ENCODE assay signal across 8 cellular contexts in the genomic region with DNA sequence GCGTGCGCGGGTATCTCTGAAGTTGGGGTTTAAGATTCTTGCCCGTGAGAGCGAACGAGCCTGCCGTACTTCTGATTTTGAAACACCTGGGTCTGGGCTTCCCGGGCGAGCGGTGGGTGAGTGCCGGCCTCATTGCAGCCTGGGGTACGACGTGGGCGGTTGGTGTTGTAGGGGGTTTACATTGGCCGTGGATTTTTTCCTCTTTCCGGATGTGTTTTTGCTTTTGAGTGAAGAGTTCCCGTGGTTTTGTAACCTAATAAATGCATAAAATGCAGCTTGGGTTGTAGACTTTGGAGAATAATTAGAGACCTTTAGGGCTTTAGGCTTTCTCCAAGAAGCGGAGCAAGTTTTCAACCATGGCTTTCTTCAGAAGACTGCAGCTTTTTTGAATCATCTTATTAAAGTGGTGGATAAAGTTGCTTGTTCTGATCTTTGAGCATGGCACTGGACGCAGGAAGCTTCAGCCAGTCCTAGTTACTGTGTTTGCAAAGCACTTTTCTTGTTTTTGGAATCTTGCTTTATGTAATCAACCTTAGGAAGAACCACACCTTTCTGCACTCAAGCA. TPM values are rescaled to one million over a fixed set of nuclear protein-coding genes. Genes with fewer than 3 reads are reported as not detected.
DNase-seq lines count a peak whose midpoint lies in the region; ATAC-seq, FAIRE-seq and TF ChIP-seq lines count a peak whose summit lies in the region.

No MANE protein-coding gene starts in this region.

- H3K4me1 ChIP-seq in iPS-20b (ENCODE audit: insufficient read depth, low read length): peaks cover 4% of the 10 kb centered on the region; the same call in 1 of the 2 replicates
- H3K4me1 ChIP-seq in subcutaneous abdominal adipose tissue (ENCODE audit: control insufficient read depth in 5 of 5, insufficient read depth in 5 of 5, low read length in 5 of 5): peaks cover 3 to 22% (median 20%) of the 10 kb centered on the region in 5 donors

- H3K36me3 Mint-ChIP-seq in activated T-cell treated with anti-CD3 and anti-CD28 coated beads, Interleukin-2, amount 50 U/mL, for 4 hours (ENCODE audit: insufficient read depth): peaks cover 17% of the 10 kb centered on the region
- H3K36me3 Mint-ChIP-seq in activated CD8-positive, alpha-beta T cell treated with anti-CD3 and anti-CD28 coated beads for 36 hours (ENCODE audit: low read depth): peaks cover 15% of the 10 kb centered on the region

- no peak for DNase-seq in activated T-cell treated with anti-CD3 and anti-CD28 coated beads, Interleukin-2, amount 50 U/mL, for 4 hours
- DNase-seq in activated T-cell treated with anti-CD3 and anti-CD28 coated beads for 4 hours: no peak
- no peak for DNase-seq in activated CD8-positive, alpha-beta T cell treated with anti-CD3 and anti-CD28 coated beads for 36 hours
- DNase-seq in GM12892 (ENCODE audit: insufficient read length): no peak
- DNase-seq in DMS153 treated with DMSO at 0.1 percent for 48 hours (lab: John Stamatoyannopoulos, UW; ENCODE audit: unreplicated experiment): no peak
- no peak for DNase-seq in GM20000 (ENCODE audit: low spot score)

- CTCF ChIA-PET in activated CD8-positive, alpha-beta T cell treated with anti-CD3 and anti-CD28 coated beads for 36 hours (lab: Charles Lee): interaction anchor here (0.9 to 1.7 kb wide), 6 partner anchors 14 to 118 kb away, joined by 3 to 8 read pairs (median 3); no protein-coding TSS in a partner anchor

- H3K4me3 ChIP-seq in iPS-20b (ENCODE audit: low read length) (peak overlapping the region; percentile 87), subcutaneous abdominal adipose tissue (ENCODE audit: low read depth in 1 of 5, low read length in 5 of 5) (peak overlapping the region; percentile 85 to 94 (median 92))

- TF ChIP-seq POLR2A in GM12892 (IDR thresholded peaks at IDR 0.05; ENCODE audit: low read depth, low read length): no peak; the same call in 1 of the 2 replicates

- no peaks in the 10 kb centered on the region for H3K27me3 Mint-ChIP-seq in activated T-cell treated with anti-CD3 and anti-CD28 coated beads, Interleukin-2, amount 50 U/mL, for 4 hours (ENCODE audit: low read depth)
- no peaks in the 10 kb centered on the region for H3K27me3 Mint-ChIP-seq in activated CD8-positive, alpha-beta T cell treated with anti-CD3 and anti-CD28 coated beads for 36 hours

- H3K9me3 ChIP-seq in iPS-20b (ENCODE audit: insufficient read depth, low read depth, low read length) (no peaks in the 10 kb centered on the region), subcutaneous abdominal adipose tissue (ENCODE audit: control insufficient read depth in 5 of 5, low read length in 5 of 5) (no peaks in the 10 kb centered on the region)

- peak overlapping the region; percentile 45 for H3K27ac ChIP-seq in iPS-20b (ENCODE audit: low read length)
- peak overlapping the region; percentile 95 for H3K27ac ChIP-seq in subcutaneous abdominal adipose tissue (ENCODE audit: low read depth, low read length)

- TF ChIP-seq CTCF in activated CD8-positive, alpha-beta T cell treated with anti-CD3 and anti-CD28 coated beads for 36 hours (IDR thresholded peaks at IDR 0.05): no peak
- TF ChIP-seq CTCF in GM20000 (IDR thresholded peaks at IDR 0.05; ENCODE audit: extremely low read depth, missing control alignments): no peak

- H3K36me3 ChIP-seq in iPS-20b (ENCODE audit: insufficient read depth, low read depth, low read length): peaks cover 18% of the 10 kb centered on the region; the same call in 1 of the 2 replicates
- H3K36me3 ChIP-seq in subcutaneous abdominal adipose tissue (ENCODE audit: control insufficient read depth in 5 of 5, insufficient read depth in 5 of 5, low read length in 5 of 5): peaks cover 0 to 2% (median 0%) of the 10 kb centered on the region in 5 donors

- peak overlapping the region; percentile 98 for H3K4me3 Mint-ChIP-seq in activated T-cell treated with anti-CD3 and anti-CD28 coated beads, Interleukin-2, amount 50 U/mL, for 4 hours
- peak overlapping the region; percentile 87 for H3K4me3 Mint-ChIP-seq in activated CD8-positive, alpha-beta T cell treated with anti-CD3 and anti-CD28 coated beads for 36 hours

- FAIRE-seq in GM12892 (lab: Jason Lieb, UNC): no peak

- intact Hi-C loops in activated CD8-positive, alpha-beta T cell treated with anti-CD3 and anti-CD28 coated beads for 36 hours (cut with micrococcal nuclease): no loop called here

- no peak for ATAC-seq in activated T-cell treated with anti-CD3 and anti-CD28 coated beads, Interleukin-2, amount 50 U/mL, for 4 hours
- ATAC-seq in activated CD8-positive, alpha-beta T cell treated with anti-CD3 and anti-CD28 coated beads for 36 hours: no peak

- H3K9ac ChIP-seq in iPS-20b (ENCODE audit: low read depth, low read length): peak overlapping the region; percentile 88
- H3K9ac ChIP-seq in subcutaneous abdominal adipose tissue (ENCODE audit: low read length in 5 of 5): peak overlapping the region; percentile 84 to 96 (median 91)

- H3K4me1 Mint-ChIP-seq in activated T-cell treated with anti-CD3 and anti-CD28 coated beads, Interleukin-2, amount 50 U/mL, for 4 hours (ENCODE audit: low read depth): peaks cover 36% of the 10 kb centered on the region
- peaks cover 41% of the 10 kb centered on the region for H3K4me1 Mint-ChIP-seq in activated CD8-positive, alpha-beta T cell treated with anti-CD3 and anti-CD28 coated beads for 36 hours (ENCODE audit: low read depth)

- H3K27ac Mint-ChIP-seq in activated CD8-positive, alpha-beta T cell treated with anti-CD3 and anti-CD28 coated beads for 36 hours: peak overlapping the region; percentile 100

- H3K27me3 ChIP-seq in iPS-20b (ENCODE audit: insufficient read depth, low read length): no peaks in the 10 kb centered on the region
- H3K27me3 ChIP-seq in subcutaneous abdominal adipose tissue (ENCODE audit: control insufficient read depth in 5 of 5, insufficient read depth in 4 of 5, low read length in 5 of 5): no peaks in the 10 kb centered on the region

- H3K9me3 Mint-ChIP-seq in activated T-cell treated with anti-CD3 and anti-CD28 coated beads, Interleukin-2, amount 50 U/mL, for 4 hours: no peaks in the 10 kb centered on the region
- H3K9me3 Mint-ChIP-seq in activated CD8-positive, alpha-beta T cell treated with anti-CD3 and anti-CD28 coated beads for 36 hours: no peaks in the 10 kb centered on the region

- POLR2A ChIA-PET in activated CD8-positive, alpha-beta T cell treated with anti-CD3 and anti-CD28 coated beads for 36 hours (lab: Charles Lee): interaction anchor here (0.6 to 2.7 kb wide), 8 partner anchors 9 to 1125 kb away, joined by 3 to 41 read pairs (median 3); no protein-coding TSS in a partner anchor

RNA-seq across cellular contexts. Expression of a gene that starts 0.3 kb away (rescaled TPM):
- total RNA-seq in activated T-cell treated with anti-CD3 and anti-CD28 coated beads, Interleukin-2, amount 50 U/mL, for 4 hours: 10 to 100 TPM; 28.3 to 31.0 (median 29.9) TPM
- total RNA-seq in activated CD8-positive, alpha-beta T cell treated with anti-CD3 and anti-CD28 coated beads for 36 hours: 10 to 100 TPM; 15.7 to 18.5 TPM
- 14.9 TPM for polyA plus RNA-seq in GM12892 (2012; ENCODE audit: missing spikeins)

RNA-seq across cellular contexts. Expression of a gene that starts 0.9 kb away (rescaled TPM):
- total RNA-seq in activated T-cell treated with anti-CD3 and anti-CD28 coated beads, Interleukin-2, amount 50 U/mL, for 4 hours: 10 to 100 TPM; 49.2 to 50.6 (median 50.0) TPM
- 10 to 100 TPM; 43.5 to 50.6 TPM for total RNA-seq in activated CD8-positive, alpha-beta T cell treated with anti-CD3 and anti-CD28 coated beads for 36 hours
- 56.5 TPM for polyA plus RNA-seq in GM12892 (2012; ENCODE audit: missing spikeins)
